1 cellular context compared by ENCODE assay signal in genomic region chr15:81323559-81323943, GRCh38.
TF ChIP-seq lines count a peak whose summit lies in the region.

No MANE protein-coding gene starts in this region.

TF ChIP-seq in H1, 55 proteins besides CTCF, POLR2A, EP300 and RAD21:
- no peak for TF ChIP-seq CEBPB (IDR thresholded peaks at IDR 0.05; ENCODE audit: low read depth, low read length)
- TF ChIP-seq RFX5 (IDR thresholded peaks at IDR 0.05; ENCODE audit: borderline replicate concordance, low read depth, low read length), result no peak
- no peak for TF ChIP-seq NRF1 (IDR thresholded peaks at IDR 0.05; ENCODE audit: low read depth, low read length)
- TF ChIP-seq TAF7 (optimal IDR thresholded peaks at IDR 0.05; ENCODE audit: borderline replicate concordance, low read depth, low read length), result no peak
- TF ChIP-seq HDAC6 (IDR thresholded peaks at IDR 0.05; ENCODE audit: low read depth, low read length), result no peak
- TF ChIP-seq ZNF274 (IDR thresholded peaks at IDR 0.05; ENCODE audit: borderline replicate concordance, extremely low read depth, low read length), result no peak
- no peak for TF ChIP-seq ASH2L (IDR thresholded peaks at IDR 0.05; ENCODE audit: low read length)
- TF ChIP-seq SP1 (IDR thresholded peaks at IDR 0.05; ENCODE audit: low read depth, low read length), result no peak
- no peak for TF ChIP-seq MAX (IDR thresholded peaks at IDR 0.05)
- no peak for TF ChIP-seq MAFK (IDR thresholded peaks at IDR 0.05; ENCODE audit: low read depth, low read length)
- no peak for TF ChIP-seq SIRT6 (IDR thresholded peaks at IDR 0.05; ENCODE audit: low read length)
TF ChIP-seq in H1: peak in this region for 0.
